In the genomic region with DNA sequence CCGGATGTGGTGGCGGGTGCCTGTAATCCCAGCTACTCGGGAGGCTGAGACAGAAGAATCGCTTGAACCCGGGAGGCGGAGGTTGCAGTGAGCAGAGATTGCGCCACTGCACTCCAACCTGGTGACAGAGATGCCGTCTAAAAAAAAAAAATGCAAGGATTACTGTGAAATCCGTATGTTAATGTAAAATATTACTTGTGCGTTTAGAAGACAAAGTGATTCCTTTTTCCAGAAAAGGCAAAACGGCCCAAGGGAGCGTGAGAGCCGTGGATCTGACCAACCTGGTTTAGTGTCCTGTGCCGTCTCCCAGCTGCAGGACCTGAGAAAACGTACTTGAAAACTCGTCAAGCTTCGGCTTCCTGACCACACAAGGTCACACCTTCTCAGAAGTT, we compare ENCODE assay signal across 8 cellular contexts. TPM values are rescaled to one million over a fixed set of nuclear protein-coding genes. Genes with fewer than 3 reads are reported as not detected.
DNase-seq lines count a peak whose midpoint lies in the region; TF ChIP-seq lines count a peak whose summit lies in the region.

No MANE protein-coding gene starts in this region.

- H4K20me1 ChIP-seq in BLaER1: peaks cover 55% of the 10 kb centered on the region

- 66% methylated on average over 17 of the region's 17 CpGs for WGBS in ectodermal cell, 2 experiments

- peak overlapping the region; percentile 95 for H3K4me2 ChIP-seq in BLaER1

- H3K27ac ChIP-seq in BLaER1: peak overlapping the region; percentile 91
- no peak overlapping the region for H3K27ac ChIP-seq in ectodermal cell (ENCODE audit: insufficient read depth, low read depth, low read length, poor library complexity, severe bottlenecking)

- DNase-seq in NB4 (ENCODE audit: low read depth) (no peak), nephron progenitor cell (no peak), inferior parietal cortex (ENCODE audit: extremely low spot score) (no peak), NCI-H510A (lab: John Stamatoyannopoulos, UW) (no peak), NAMALWA (ENCODE audit: low spot score) (no peak), NCI-H1105 treated with DMSO at 0.1 percent for 48 hours (lab: John Stamatoyannopoulos, UW) (no peak)

- peak overlapping the region; percentile 87 for H3K9ac ChIP-seq in BLaER1

- H3K36me3 Mint-ChIP-seq in nephron progenitor cell (ENCODE audit: low read depth): peaks cover 7% of the 10 kb centered on the region

- peaks cover 3% of the 10 kb centered on the region for H3K27me3 Mint-ChIP-seq in nephron progenitor cell (ENCODE audit: low read depth, poor library complexity)

- H3K36me3 ChIP-seq in BLaER1 (peaks cover 12% of the 10 kb centered on the region; the same call in 1 of the 2 replicates), ectodermal cell (ENCODE audit: control insufficient read depth, insufficient read depth, low read length) (no peaks in the 10 kb centered on the region)

- H3K9me3 ChIP-seq in BLaER1: no peaks in the 10 kb centered on the region
- no peaks in the 10 kb centered on the region for H3K9me3 ChIP-seq in ectodermal cell (ENCODE audit: control insufficient read depth, low read length)

- peak overlapping the region; percentile 87 for H3K4me3 Mint-ChIP-seq in nephron progenitor cell

- TF ChIP-seq CTCF in NB4 (IDR thresholded peaks at IDR 0.05; ENCODE audit: low read depth, low read length): no peak
- no peak for TF ChIP-seq CTCF in nephron progenitor cell (IDR thresholded peaks at IDR 0.05)

- H3K4me1 ChIP-seq in BLaER1 (peaks cover 50% of the 10 kb centered on the region), ectodermal cell (ENCODE audit: control insufficient read depth, insufficient read depth, low read length) (no peaks in the 10 kb centered on the region)

- no peak overlapping the region for H3K27ac Mint-ChIP-seq in nephron progenitor cell

- H3K4me1 Mint-ChIP-seq in nephron progenitor cell: peaks cover 30% of the 10 kb centered on the region

- no peaks in the 10 kb centered on the region for H3K9me3 Mint-ChIP-seq in nephron progenitor cell

- no peak for TF ChIP-seq POLR2A in NB4 (IDR thresholded peaks at IDR 0.05; ENCODE audit: extremely low read depth, insufficient read length)

- peak overlapping the region; percentile 75 for H3K4me3 ChIP-seq in BLaER1
- H3K4me3 ChIP-seq in NB4 (ENCODE audit: low read depth, low read length): peak overlapping the region; percentile 81
- peak overlapping the region; percentile 45 for H3K4me3 ChIP-seq in ectodermal cell (ENCODE audit: insufficient read depth, low read depth, low read length)

- no peaks in the 10 kb centered on the region for H3K27me3 ChIP-seq in BLaER1
- H3K27me3 ChIP-seq in ectodermal cell (ENCODE audit: control insufficient read depth, insufficient read depth, low read length, poor library complexity, severe bottlenecking): no peaks in the 10 kb centered on the region

RNA-seq across cellular contexts. Expression of a gene that starts 0.9 kb away (rescaled TPM):
- polyA plus RNA-seq in ectodermal cell (2013, experiment 1 of 4): 50.5 TPM
- polyA plus RNA-seq in ectodermal cell (2013, experiment 2 of 4): 44.3 TPM
- polyA plus RNA-seq in ectodermal cell (2013, experiment 3 of 4): 35.7 TPM
- polyA plus RNA-seq in ectodermal cell (2013, experiment 4 of 4): 38.1 TPM

RNA-seq across cellular contexts. Expression of a gene that starts 37.0 kb away (rescaled TPM):
- polyA plus RNA-seq in ectodermal cell (2013, experiment 1 of 4): 5.2 TPM
- 7.8 TPM for polyA plus RNA-seq in ectodermal cell (2013, experiment 2 of 4)
- polyA plus RNA-seq in ectodermal cell (2013, experiment 3 of 4): 6.4 TPM
- 7.4 TPM for polyA plus RNA-seq in ectodermal cell (2013, experiment 4 of 4)
